In genomic region chr19:12924621-12925310, GRCh38 we compare ENCODE assay signal across 34 cellular contexts. TPM values are rescaled to one million over a fixed set of nuclear protein-coding genes. Genes with fewer than 3 reads are reported as not detected.
"Had no signal": no experiment of that assay in that cellular context is flagged by ENCODE, and none has a peak within 500 bp of the region (broad histone marks: within the 10 kb centered on the region; RNA-seq: fewer than 3 reads in every experiment).

No MANE protein-coding gene starts in this region.

- DNase-seq: activated B cell treated with CpG ODN at 0.5 μM for 24 hours; activated CD4-positive, alpha-beta T cell treated with anti-CD3 and anti-CD28 coated beads for 4 hours; activated CD4-positive, alpha-beta T cell treated with anti-CD3 and anti-CD28 coated beads, Interleukin-2, amount 50 U/mL, for 4 hours; activated CD4-positive, CD25-positive, alpha-beta regulatory T cell treated with anti-CD3 and anti-CD28 coated beads, Interleukin-2, amount 50 U/mL, for 72 hours; activated CD8-positive, alpha-beta T cell treated with anti-CD3 and anti-CD28 coated beads for 36 hours; activated effector memory CD4-positive, alpha-beta T cell treated with anti-CD3 and anti-CD28 coated beads, Interleukin-2, amount 50 U/mL, for 16 hours; activated naive CD4-positive, alpha-beta T cell; activated naive CD4-positive, alpha-beta T cell treated with anti-CD3 and anti-CD28 coated beads, Interleukin-2, amount 50 U/mL, for 16 hours; activated naive CD8-positive, alpha-beta T cell treated with anti-CD3 and anti-CD28 coated beads for 36 hours; activated T-cell treated with anti-CD3 and anti-CD28 coated beads, Interleukin-2, amount 50 U/mL, for 1 hour; activated T-cell treated with anti-CD3 and anti-CD28 coated beads, Interleukin-2, amount 50 U/mL, for 72 hours; amniotic stem cell; Kasumi-1; KG1; MG63; NCI-H1048; NCI-H1105 treated with DMSO at 0.1 percent for 48 hours; NCI-H1436; NCI-H1694 treated with DMSO at 0.1 percent for 48 hours; NCI-H2029; NCI-H345; NCI-H524 treated with DMSO at 0.1 percent for 48 hours; SHP77 treated with DMSO at 0.1 percent for 48 hours; T-helper 1 cell; T-helper 2 cell; T-helper 9 cell had no signal

- H3K27ac Mint-ChIP-seq: activated B cell treated with CpG ODN at 0.5 μM for 24 hours; activated CD8-positive, alpha-beta T cell treated with anti-CD3 and anti-CD28 coated beads for 36 hours; activated naive CD8-positive, alpha-beta T cell treated with anti-CD3 and anti-CD28 coated beads for 36 hours; activated T-cell treated with anti-CD3 and anti-CD28 coated beads, Interleukin-2, amount 50 U/mL, for 72 hours; activated T-helper 17 cell treated with anti-CD3 and anti-CD28 coated beads, Interleukin-2, amount 50 U/mL, for 72 hours had no signal

- H3K27me3 Mint-ChIP-seq: activated B cell treated with CpG ODN at 0.5 μM for 24 hours; activated CD8-positive, alpha-beta T cell treated with anti-CD3 and anti-CD28 coated beads for 36 hours; activated naive CD8-positive, alpha-beta T cell treated with anti-CD3 and anti-CD28 coated beads for 36 hours; activated T-helper 17 cell treated with anti-CD3 and anti-CD28 coated beads, Interleukin-2, amount 50 U/mL, for 72 hours; central memory CD8-positive, alpha-beta T cell had no signal

- ATAC-seq: activated CD8-positive, alpha-beta T cell treated with anti-CD3 and anti-CD28 coated beads for 36 hours; activated T-cell treated with anti-CD3 and anti-CD28 coated beads, Interleukin-2, amount 50 U/mL, for 72 hours; activated T-helper 17 cell treated with anti-CD3 and anti-CD28 coated beads, Interleukin-2, amount 50 U/mL, for 72 hours; Panc1; SK-N-SH treated with all-trans-retinoic acid at 6 μM for 48 hours had no signal

- H3K9me3 Mint-ChIP-seq: activated B cell treated with CpG ODN at 0.5 μM for 24 hours; activated CD8-positive, alpha-beta T cell treated with anti-CD3 and anti-CD28 coated beads for 36 hours; activated naive CD8-positive, alpha-beta T cell treated with anti-CD3 and anti-CD28 coated beads for 36 hours; activated T-cell treated with anti-CD3 and anti-CD28 coated beads, Interleukin-2, amount 50 U/mL, for 72 hours; activated T-helper 17 cell treated with anti-CD3 and anti-CD28 coated beads, Interleukin-2, amount 50 U/mL, for 72 hours; central memory CD8-positive, alpha-beta T cell had no signal

- H3K4me3 ChIP-seq: ascending aorta, cardiac muscle cell, MG63, SJSA1 had no signal

- H3K27ac ChIP-seq: ascending aorta, cardiac muscle cell, SJSA1, VCaP had no signal

- H3K27me3 ChIP-seq: ascending aorta, cardiac muscle cell, MG63, SJSA1 had no signal

- H3K9me3 ChIP-seq: ascending aorta, MG63, SJSA1 had no signal

- H3K4me1 ChIP-seq: ascending aorta, SJSA1 had no signal

- H3K4me3 Mint-ChIP-seq: activated B cell treated with CpG ODN at 0.5 μM for 24 hours; activated CD8-positive, alpha-beta T cell treated with anti-CD3 and anti-CD28 coated beads for 36 hours; activated naive CD8-positive, alpha-beta T cell treated with anti-CD3 and anti-CD28 coated beads for 36 hours; activated T-cell treated with anti-CD3 and anti-CD28 coated beads, Interleukin-2, amount 50 U/mL, for 72 hours; activated T-helper 17 cell treated with anti-CD3 and anti-CD28 coated beads, Interleukin-2, amount 50 U/mL, for 72 hours; central memory CD8-positive, alpha-beta T cell had no signal

RNA-seq across cellular contexts. Expression of gene SYCE2, which starts 5.7 kb away (rescaled TPM):
- total RNA-seq: activated B cell treated with CpG ODN at 0.5 μM for 24 hours, ascending aorta had no signal
